ENCODE assay signal across 1 cellular context in the genomic region with DNA sequence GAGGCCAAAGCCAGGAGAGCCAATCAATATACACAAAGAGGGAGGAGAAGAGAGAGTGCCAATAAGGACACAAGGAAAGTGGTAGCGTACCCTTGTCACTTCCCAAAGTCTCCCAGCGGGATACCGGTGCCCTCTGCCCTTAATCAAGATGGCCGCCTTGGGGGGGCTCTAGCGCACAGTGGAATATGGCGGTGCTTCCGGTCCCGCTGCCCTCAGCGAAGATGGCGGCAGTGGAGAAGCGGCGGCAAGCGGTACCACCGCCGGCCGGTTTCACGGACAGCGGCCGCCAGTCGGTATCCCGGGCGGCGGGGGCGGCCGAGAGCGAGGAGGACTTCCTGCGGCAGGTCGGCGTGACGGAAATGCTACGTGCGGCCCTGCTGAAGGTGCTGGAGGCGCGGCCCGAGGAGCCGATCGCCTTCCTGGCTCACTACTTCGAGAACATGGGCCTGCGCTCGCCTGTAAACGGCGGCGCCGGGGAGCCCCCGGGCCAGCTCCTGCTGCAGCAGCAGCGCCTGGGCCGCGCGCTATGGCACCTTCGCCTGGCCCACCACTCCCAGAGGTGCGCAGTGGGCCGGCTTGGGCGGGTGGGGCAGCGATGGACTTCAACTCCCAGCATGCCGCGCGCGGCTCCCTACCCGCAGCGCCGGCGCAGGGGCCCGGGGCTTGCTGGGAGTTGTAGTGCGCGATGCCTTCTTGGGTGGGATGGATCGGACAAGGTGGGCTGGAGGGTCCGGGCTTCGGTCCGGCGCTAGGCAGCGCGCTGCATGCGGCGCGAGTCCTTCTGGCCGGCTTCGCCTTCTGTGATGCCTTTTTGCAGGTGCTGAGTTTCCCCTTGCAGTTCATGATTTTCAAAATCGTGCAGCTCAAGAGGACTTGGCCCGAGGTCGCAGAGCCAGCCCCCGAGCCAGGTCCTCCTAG.
A peak's percentile ranks its signal among the peaks of the same experiment; 100 is the strongest.
TF ChIP-seq lines count a peak whose summit lies in the region.

A gene with protein sequence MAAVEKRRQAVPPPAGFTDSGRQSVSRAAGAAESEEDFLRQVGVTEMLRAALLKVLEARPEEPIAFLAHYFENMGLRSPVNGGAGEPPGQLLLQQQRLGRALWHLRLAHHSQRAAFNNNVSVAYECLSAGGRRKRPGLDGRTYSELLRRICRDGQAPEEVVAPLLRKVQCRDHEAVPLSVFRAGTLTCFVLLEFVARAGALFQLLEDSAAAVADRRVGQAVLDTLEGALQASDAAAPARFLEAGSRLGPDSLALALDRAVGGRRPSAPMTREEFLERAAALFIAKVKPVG (plus strand): TSS at position 212 of the 918 bp plus-strand sequence. CDS start 10 bp downstream, at position 222.

TF ChIP-seq in HepG2, 621 proteins besides CTCF, POLR2A, EP300 and RAD21 (continued from another document and continues in another):
- TF ChIP-seq, protein P1, sequence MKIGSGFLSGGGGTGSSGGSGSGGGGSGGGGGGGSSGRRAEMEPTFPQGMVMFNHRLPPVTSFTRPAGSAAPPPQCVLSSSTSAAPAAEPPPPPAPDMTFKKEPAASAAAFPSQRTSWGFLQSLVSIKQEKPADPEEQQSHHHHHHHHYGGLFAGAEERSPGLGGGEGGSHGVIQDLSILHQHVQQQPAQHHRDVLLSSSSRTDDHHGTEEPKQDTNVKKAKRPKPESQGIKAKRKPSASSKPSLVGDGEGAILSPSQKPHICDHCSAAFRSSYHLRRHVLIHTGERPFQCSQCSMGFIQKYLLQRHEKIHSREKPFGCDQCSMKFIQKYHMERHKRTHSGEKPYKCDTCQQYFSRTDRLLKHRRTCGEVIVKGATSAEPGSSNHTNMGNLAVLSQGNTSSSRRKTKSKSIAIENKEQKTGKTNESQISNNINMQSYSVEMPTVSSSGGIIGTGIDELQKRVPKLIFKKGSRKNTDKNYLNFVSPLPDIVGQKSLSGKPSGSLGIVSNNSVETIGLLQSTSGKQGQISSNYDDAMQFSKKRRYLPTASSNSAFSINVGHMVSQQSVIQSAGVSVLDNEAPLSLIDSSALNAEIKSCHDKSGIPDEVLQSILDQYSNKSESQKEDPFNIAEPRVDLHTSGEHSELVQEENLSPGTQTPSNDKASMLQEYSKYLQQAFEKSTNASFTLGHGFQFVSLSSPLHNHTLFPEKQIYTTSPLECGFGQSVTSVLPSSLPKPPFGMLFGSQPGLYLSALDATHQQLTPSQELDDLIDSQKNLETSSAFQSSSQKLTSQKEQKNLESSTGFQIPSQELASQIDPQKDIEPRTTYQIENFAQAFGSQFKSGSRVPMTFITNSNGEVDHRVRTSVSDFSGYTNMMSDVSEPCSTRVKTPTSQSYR (CRISPR knock-in tag; IDR thresholded peaks at IDR 0.05; ENCODE audit: borderline replicate concordance) = no peak
- TF ChIP-seq TCF7L2 (IDR thresholded peaks at IDR 0.05; ENCODE audit: low read depth, low read length) (no peak), TBP (CRISPR knock-in tag; IDR thresholded peaks at IDR 0.05) (no peak), NFIB (CRISPR knock-in tag; IDR thresholded peaks at IDR 0.05; ENCODE audit: borderline replicate concordance) (peak; percentile 58; the same call in 1 of the 2 replicates), SP2 (CRISPR knock-in tag; IDR thresholded peaks at IDR 0.05) (peak; percentile 75), ZNF234 (CRISPR knock-in tag; conservative IDR thresholded peaks at IDR 0.05) (no peak), ZFP36L2 (CRISPR knock-in tag; IDR thresholded peaks at IDR 0.05) (no peak), ZFP37 (CRISPR knock-in tag; IDR thresholded peaks at IDR 0.05; ENCODE audit: borderline replicate concordance) (no peak; the same call in 1 of the 2 replicates), ZNF274 (CRISPR knock-in tag; IDR thresholded peaks at IDR 0.05) (no peak), ZNF552 (CRISPR knock-in tag; IDR thresholded peaks at IDR 0.05; ENCODE audit: borderline replicate concordance) (no peak; the same call in 1 of the 2 replicates), NCOA2 (CRISPR knock-in tag; IDR thresholded peaks at IDR 0.05) (no peak), ADNP (CRISPR knock-in tag; IDR thresholded peaks at IDR 0.05) (no peak), ATAD3A (CRISPR knock-in tag; IDR thresholded peaks at IDR 0.05) (no peak), NFRKB (IDR thresholded peaks at IDR 0.05) (peak; percentile 94), ZNF83 (CRISPR knock-in tag; IDR thresholded peaks at IDR 0.05; ENCODE audit: borderline replicate concordance) (no peak), ZNF235 (CRISPR knock-in tag; IDR thresholded peaks at IDR 0.05; ENCODE audit: borderline replicate concordance) (0 out of 2 replicates have a peak, but pooled peaks have one; percentile 22), HNF4G (IDR thresholded peaks at IDR 0.05; ENCODE audit: borderline replicate concordance, low read depth, low read length) (no peak), HNF4G (CRISPR knock-in tag; IDR thresholded peaks at IDR 0.05; ENCODE audit: borderline replicate concordance, low read depth) (no peak; the same call in 1 of the 2 replicates), ETV6 (CRISPR knock-in tag; conservative IDR thresholded peaks at IDR 0.05) (peak; percentile 34; the same call in 1 of the 2 replicates), ZIK1 (CRISPR knock-in tag; IDR thresholded peaks at IDR 0.05; ENCODE audit: borderline replicate concordance, low read depth) (no peak), ZNF317 (CRISPR knock-in tag; IDR thresholded peaks at IDR 0.05) (peak; percentile 52; the same call in 1 of the 2 replicates), GTF3A (CRISPR knock-in tag; conservative IDR thresholded peaks at IDR 0.05) (no peak), SNAPC2 (CRISPR knock-in tag; IDR thresholded peaks at IDR 0.05) (no peak), ZNF674 (CRISPR knock-in tag; IDR thresholded peaks at IDR 0.05; ENCODE audit: low read depth) (no peak), SOX13 (IDR thresholded peaks at IDR 0.05) (no peak), SOX13 (CRISPR knock-in tag; conservative IDR thresholded peaks at IDR 0.05 in 1 of 2, IDR thresholded peaks at IDR 0.05 in 1 of 2) (peak in 1 of 2 experiments; percentile 73; a peak in 1 of 4 replicates), NFATC3 (CRISPR knock-in tag; IDR thresholded peaks at IDR 0.05) (peak; percentile 57; the same call in 1 of the 2 replicates), ZNF20 (CRISPR knock-in tag; IDR thresholded peaks at IDR 0.05) (no peak), XRCC5 (optimal IDR thresholded peaks at IDR 0.05; ENCODE audit: low read length) (peak; percentile 24), EED (CRISPR knock-in tag; IDR thresholded peaks at IDR 0.05) (no peak), CBX1 (IDR thresholded peaks at IDR 0.05; ENCODE audit: low read depth) (no peak), ZBTB21 (CRISPR knock-in tag; IDR thresholded peaks at IDR 0.05) (0 out of 2 replicates have a peak, but pooled peaks have one; percentile 36), SMARCC2 (IDR thresholded peaks at IDR 0.05) (no peak), ZNF777 (CRISPR knock-in tag; IDR thresholded peaks at IDR 0.05) (0 out of 2 replicates have a peak, but pooled peaks have one; percentile 11), ZNF136 (CRISPR knock-in tag; IDR thresholded peaks at IDR 0.05; ENCODE audit: low read depth) (0 out of 2 replicates have a peak, but pooled peaks have one; percentile 49), ZBTB38 (CRISPR knock-in tag; IDR thresholded peaks at IDR 0.05) (peak; percentile 23; the same call in 1 of the 2 replicates)
- TF ChIP-seq, protein P2, sequence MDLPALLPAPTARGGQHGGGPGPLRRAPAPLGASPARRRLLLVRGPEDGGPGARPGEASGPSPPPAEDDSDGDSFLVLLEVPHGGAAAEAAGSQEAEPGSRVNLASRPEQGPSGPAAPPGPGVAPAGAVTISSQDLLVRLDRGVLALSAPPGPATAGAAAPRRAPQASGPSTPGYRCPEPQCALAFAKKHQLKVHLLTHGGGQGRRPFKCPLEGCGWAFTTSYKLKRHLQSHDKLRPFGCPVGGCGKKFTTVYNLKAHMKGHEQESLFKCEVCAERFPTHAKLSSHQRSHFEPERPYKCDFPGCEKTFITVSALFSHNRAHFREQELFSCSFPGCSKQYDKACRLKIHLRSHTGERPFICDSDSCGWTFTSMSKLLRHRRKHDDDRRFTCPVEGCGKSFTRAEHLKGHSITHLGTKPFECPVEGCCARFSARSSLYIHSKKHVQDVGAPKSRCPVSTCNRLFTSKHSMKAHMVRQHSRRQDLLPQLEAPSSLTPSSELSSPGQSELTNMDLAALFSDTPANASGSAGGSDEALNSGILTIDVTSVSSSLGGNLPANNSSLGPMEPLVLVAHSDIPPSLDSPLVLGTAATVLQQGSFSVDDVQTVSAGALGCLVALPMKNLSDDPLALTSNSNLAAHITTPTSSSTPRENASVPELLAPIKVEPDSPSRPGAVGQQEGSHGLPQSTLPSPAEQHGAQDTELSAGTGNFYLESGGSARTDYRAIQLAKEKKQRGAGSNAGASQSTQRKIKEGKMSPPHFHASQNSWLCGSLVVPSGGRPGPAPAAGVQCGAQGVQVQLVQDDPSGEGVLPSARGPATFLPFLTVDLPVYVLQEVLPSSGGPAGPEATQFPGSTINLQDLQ (CRISPR knock-in tag; IDR thresholded peaks at IDR 0.05) = no peak
- TF ChIP-seq, protein P3, sequence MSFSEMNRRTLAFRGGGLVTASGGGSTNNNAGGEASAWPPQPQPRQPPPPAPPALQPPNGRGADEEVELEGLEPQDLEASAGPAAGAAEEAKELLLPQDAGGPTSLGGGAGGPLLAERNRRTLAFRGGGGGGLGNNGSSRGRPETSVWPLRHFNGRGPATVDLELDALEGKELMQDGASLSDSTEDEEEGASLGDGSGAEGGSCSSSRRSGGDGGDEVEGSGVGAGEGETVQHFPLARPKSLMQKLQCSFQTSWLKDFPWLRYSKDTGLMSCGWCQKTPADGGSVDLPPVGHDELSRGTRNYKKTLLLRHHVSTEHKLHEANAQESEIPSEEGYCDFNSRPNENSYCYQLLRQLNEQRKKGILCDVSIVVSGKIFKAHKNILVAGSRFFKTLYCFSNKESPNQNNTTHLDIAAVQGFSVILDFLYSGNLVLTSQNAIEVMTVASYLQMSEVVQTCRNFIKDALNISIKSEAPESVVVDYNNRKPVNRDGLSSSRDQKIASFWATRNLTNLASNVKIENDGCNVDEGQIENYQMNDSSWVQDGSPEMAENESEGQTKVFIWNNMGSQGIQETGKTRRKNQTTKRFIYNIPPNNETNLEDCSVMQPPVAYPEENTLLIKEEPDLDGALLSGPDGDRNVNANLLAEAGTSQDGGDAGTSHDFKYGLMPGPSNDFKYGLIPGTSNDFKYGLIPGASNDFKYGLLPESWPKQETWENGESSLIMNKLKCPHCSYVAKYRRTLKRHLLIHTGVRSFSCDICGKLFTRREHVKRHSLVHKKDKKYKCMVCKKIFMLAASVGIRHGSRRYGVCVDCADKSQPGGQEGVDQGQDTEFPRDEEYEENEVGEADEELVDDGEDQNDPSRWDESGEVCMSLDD (CRISPR knock-in tag; IDR thresholded peaks at IDR 0.05; ENCODE audit: borderline replicate concordance) = no peak
- TF ChIP-seq, protein P4, sequence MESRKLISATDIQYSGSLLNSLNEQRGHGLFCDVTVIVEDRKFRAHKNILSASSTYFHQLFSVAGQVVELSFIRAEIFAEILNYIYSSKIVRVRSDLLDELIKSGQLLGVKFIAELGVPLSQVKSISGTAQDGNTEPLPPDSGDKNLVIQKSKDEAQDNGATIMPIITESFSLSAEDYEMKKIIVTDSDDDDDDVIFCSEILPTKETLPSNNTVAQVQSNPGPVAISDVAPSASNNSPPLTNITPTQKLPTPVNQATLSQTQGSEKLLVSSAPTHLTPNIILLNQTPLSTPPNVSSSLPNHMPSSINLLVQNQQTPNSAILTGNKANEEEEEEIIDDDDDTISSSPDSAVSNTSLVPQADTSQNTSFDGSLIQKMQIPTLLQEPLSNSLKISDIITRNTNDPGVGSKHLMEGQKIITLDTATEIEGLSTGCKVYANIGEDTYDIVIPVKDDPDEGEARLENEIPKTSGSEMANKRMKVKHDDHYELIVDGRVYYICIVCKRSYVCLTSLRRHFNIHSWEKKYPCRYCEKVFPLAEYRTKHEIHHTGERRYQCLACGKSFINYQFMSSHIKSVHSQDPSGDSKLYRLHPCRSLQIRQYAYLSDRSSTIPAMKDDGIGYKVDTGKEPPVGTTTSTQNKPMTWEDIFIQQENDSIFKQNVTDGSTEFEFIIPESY (CRISPR knock-in tag; IDR thresholded peaks at IDR 0.05) = no peak
- TF ChIP-seq, protein P5, sequence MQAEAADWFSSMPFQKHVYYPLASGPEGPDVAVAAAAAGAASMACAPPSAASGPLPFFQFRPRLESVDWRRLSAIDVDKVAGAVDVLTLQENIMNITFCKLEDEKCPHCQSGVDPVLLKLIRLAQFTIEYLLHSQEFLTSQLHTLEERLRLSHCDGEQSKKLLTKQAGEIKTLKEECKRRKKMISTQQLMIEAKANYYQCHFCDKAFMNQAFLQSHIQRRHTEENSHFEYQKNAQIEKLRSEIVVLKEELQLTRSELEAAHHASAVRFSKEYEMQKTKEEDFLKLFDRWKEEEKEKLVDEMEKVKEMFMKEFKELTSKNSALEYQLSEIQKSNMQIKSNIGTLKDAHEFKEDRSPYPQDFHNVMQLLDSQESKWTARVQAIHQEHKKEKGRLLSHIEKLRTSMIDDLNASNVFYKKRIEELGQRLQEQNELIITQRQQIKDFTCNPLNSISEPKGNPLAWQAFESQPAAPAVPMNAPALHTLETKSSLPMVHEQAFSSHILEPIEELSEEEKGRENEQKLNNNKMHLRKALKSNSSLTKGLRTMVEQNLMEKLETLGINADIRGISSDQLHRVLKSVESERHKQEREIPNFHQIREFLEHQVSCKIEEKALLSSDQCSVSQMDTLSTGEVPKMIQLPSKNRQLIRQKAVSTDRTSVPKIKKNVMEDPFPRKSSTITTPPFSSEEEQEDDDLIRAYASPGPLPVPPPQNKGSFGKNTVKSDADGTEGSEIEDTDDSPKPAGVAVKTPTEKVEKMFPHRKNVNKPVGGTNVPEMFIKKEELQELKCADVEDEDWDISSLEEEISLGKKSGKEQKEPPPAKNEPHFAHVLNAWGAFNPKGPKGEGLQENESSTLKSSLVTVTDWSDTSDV (CRISPR knock-in tag; IDR thresholded peaks at IDR 0.05) = no peak
- TF ChIP-seq, protein P6, sequence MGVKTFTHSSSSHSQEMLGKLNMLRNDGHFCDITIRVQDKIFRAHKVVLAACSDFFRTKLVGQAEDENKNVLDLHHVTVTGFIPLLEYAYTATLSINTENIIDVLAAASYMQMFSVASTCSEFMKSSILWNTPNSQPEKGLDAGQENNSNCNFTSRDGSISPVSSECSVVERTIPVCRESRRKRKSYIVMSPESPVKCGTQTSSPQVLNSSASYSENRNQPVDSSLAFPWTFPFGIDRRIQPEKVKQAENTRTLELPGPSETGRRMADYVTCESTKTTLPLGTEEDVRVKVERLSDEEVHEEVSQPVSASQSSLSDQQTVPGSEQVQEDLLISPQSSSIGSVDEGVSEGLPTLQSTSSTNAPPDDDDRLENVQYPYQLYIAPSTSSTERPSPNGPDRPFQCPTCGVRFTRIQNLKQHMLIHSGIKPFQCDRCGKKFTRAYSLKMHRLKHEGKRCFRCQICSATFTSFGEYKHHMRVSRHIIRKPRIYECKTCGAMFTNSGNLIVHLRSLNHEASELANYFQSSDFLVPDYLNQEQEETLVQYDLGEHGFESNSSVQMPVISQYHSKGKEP (CRISPR knock-in tag; IDR thresholded peaks at IDR 0.05) = no peak
- TF ChIP-seq, protein P7, sequence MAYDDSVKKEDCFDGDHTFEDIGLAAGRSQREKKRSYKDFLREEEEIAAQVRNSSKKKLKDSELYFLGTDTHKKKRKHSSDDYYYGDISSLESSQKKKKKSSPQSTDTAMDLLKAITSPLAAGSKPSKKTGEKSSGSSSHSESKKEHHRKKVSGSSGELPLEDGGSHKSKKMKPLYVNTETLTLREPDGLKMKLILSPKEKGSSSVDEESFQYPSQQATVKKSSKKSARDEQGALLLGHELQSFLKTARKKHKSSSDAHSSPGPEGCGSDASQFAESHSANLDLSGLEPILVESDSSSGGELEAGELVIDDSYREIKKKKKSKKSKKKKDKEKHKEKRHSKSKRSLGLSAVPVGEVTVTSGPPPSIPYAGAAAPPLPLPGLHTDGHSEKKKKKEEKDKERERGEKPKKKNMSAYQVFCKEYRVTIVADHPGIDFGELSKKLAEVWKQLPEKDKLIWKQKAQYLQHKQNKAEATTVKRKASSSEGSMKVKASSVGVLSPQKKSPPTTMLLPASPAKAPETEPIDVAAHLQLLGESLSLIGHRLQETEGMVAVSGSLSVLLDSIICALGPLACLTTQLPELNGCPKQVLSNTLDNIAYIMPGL (CRISPR knock-in tag; IDR thresholded peaks at IDR 0.05; ENCODE audit: borderline replicate concordance in 1 of 2, low read depth in 1 of 2) = peak in 1 of 2 experiments; percentile 33; a peak in 1 of 4 replicates
